Comparison of ENCODE assay signal across 23 cellular contexts in genomic region chr2:143151111-143151752, GRCh38. TPM values are rescaled to one million over a fixed set of nuclear protein-coding genes. Genes with fewer than 3 reads are reported as not detected.
DNase-seq lines count a peak whose midpoint lies in the region; ATAC-seq, FAIRE-seq and TF ChIP-seq lines count a peak whose summit lies in the region.
"Had no signal": no experiment of that assay in that cellular context is flagged by ENCODE, and none has a peak within 500 bp of the region (broad histone marks: within the 10 kb centered on the region; RNA-seq: fewer than 3 reads in every experiment).

No MANE protein-coding gene starts in this region.

- peaks cover 88% of the 10 kb centered on the region for H3K4me1 Mint-ChIP-seq in activated T-cell treated with anti-CD3 and anti-CD28 coated beads, Interleukin-2, amount 50 U/mL, for 4 hours (ENCODE audit: low read depth)

- intact Hi-C loops in IMR-90 (cut with micrococcal nuclease) = no loop called here
- intact Hi-C loops in K562 (cut with micrococcal nuclease) = no loop called here

- no peak for TF ChIP-seq POLR2A in IMR-90 (IDR thresholded peaks at IDR 0.05; ENCODE audit: low read depth, low read length)
- TF ChIP-seq POLR2A in K562 (conservative IDR thresholded peaks at IDR 0.05) = no peak

- no peak overlapping the region for H2AFZ ChIP-seq in IMR-90 (replicated peaks; ENCODE audit: low read length, poor library complexity)
- no peak overlapping the region for H2AFZ ChIP-seq in K562 (ENCODE audit: low read depth, low read length)

- peaks cover 15% of the 10 kb centered on the region for H3K36me3 Mint-ChIP-seq in activated T-cell treated with anti-CD3 and anti-CD28 coated beads, Interleukin-2, amount 50 U/mL, for 4 hours (ENCODE audit: insufficient read depth)
- H3K36me3 Mint-ChIP-seq: WTC11 had no signal

- no TSS peak for BruUV-seq in IMR-90 (replicated peaks; lab: Mats Ljungman, UMichigan)
- BruUV-seq in K562 (replicated peaks; lab: Mats Ljungman, UMichigan) = no TSS peak

- H3K27me3 ChIP-seq in IMR-90 (ENCODE audit: control insufficient read depth, insufficient read depth, low read length) = peaks cover 6% of the 10 kb centered on the region; the same call in 1 of the 2 replicates
- no peaks in the 10 kb centered on the region for H3K27me3 ChIP-seq in K562 (ENCODE audit: control insufficient read depth in 2 of 2, insufficient read depth in 2 of 2, low read length in 2 of 2)
- H3K27me3 ChIP-seq: esophagus squamous epithelium had no signal

- dilution Hi-C loops in IMR-90 (cut with HindIII; ENCODE audit: low sequenced_read_pairs, unreplicated experiment) = no loop called here

- no peaks in the 10 kb centered on the region for H3K79me1 ChIP-seq in IMR-90 (ENCODE audit: low read depth in 1 of 2, low read length in 2 of 2)

- peak overlapping the region; percentile 34 for H3K4me3 Mint-ChIP-seq in activated T-cell treated with anti-CD3 and anti-CD28 coated beads, Interleukin-2, amount 50 U/mL, for 4 hours
- H3K4me3 Mint-ChIP-seq: WTC11 had no signal

- H2BK120ac ChIP-seq in IMR-90 (ENCODE audit: low read depth, low read length) = no peak overlapping the region

- CTCF ChIA-PET in IMR-90 (lab: Yijun Ruan, JAX) (no interaction called here), K562 (lab: Yijun Ruan, JAX; ENCODE audit: low intra/inter-chr PET ratio) (no interaction called here)

- no peaks in the 10 kb centered on the region for H3K27me3 Mint-ChIP-seq in activated T-cell treated with anti-CD3 and anti-CD28 coated beads, Interleukin-2, amount 50 U/mL, for 4 hours (ENCODE audit: low read depth)

- H4K8ac ChIP-seq in IMR-90 (ENCODE audit: low read depth in 2 of 2, low read length in 2 of 2) = no peak overlapping the region

- no peak for FAIRE-seq in K562 (lab: Jason Lieb, UNC)

- H3K9ac ChIP-seq in IMR-90 (ENCODE audit: low read depth, low read length) = no peak overlapping the region
- no peak overlapping the region for H3K9ac ChIP-seq in K562 (ENCODE audit: insufficient read depth in 1 of 2, low read depth in 2 of 2, low read length in 2 of 2)
- H3K9ac ChIP-seq: KMS-11 had no signal

- H3K79me2 ChIP-seq in K562 (ENCODE audit: control insufficient read depth, insufficient read depth, low read length) = no peaks in the 10 kb centered on the region

- no peak overlapping the region for H3K23ac ChIP-seq in IMR-90 (ENCODE audit: low read depth, low read length)

- no peak overlapping the region for H4K5ac ChIP-seq in IMR-90 (ENCODE audit: low read depth, low read length)

- no peak overlapping the region for H3K4ac ChIP-seq in IMR-90 (ENCODE audit: low read depth, low read length)

- no peak overlapping the region for H2AK9ac ChIP-seq in IMR-90 (replicated peaks; ENCODE audit: low read depth, low read length, poor library complexity)

- H3K36me3 ChIP-seq in IMR-90 (ENCODE audit: control insufficient read depth, insufficient read depth, low read length) (no peaks in the 10 kb centered on the region), K562 (ENCODE audit: control insufficient read depth, insufficient read depth, low read length) (no peaks in the 10 kb centered on the region)
- H3K36me3 ChIP-seq: esophagus squamous epithelium, left ventricle myocardium inferior had no signal

- no peak for TF ChIP-seq CTCF in IMR-90 (conservative IDR thresholded peaks at IDR 0.05; ENCODE audit: low read depth, low read length)
- no peak for TF ChIP-seq CTCF in K562 (IDR thresholded peaks at IDR 0.05 in 2 of 3, conservative IDR thresholded peaks at IDR 0.05 in 1 of 3; ENCODE audit: insufficient read depth in 2 of 3, low read depth in 1 of 3, low read length in 3 of 3)

- no peak for DNase-seq in activated T-cell treated with anti-CD3 and anti-CD28 coated beads, Interleukin-2, amount 50 U/mL, for 4 hours
- no peak for DNase-seq in activated T-cell treated with anti-CD3 and anti-CD28 coated beads, Interleukin-2, amount 50 U/mL, for 1 hour
- DNase-seq in IMR-90 = no peak
- no peak for DNase-seq in K562 (ENCODE audit: extremely low read depth in 1 of 4, low spot score in 3 of 4)
- DNase-seq in stimulated activated naive CD8-positive, alpha-beta T cell treated with anti-CD3 and anti-CD28 coated beads, Interleukin-15, Interleukin-2, amounts not matched to agents 100 U/mL and 50 U/mL, for 24 hours = no peak
- no peak for DNase-seq in NCI-H2081 treated with DMSO at 0.1 percent for 48 hours (lab: John Stamatoyannopoulos, UW)
- DNase-seq in NK-92 (lab: John Stamatoyannopoulos, UW; ENCODE audit: unreplicated experiment) = no peak
- DNase-seq in NOMO-1 treated with DMSO at 0.1 percent for 48 hours (lab: John Stamatoyannopoulos, UW; ENCODE audit: unreplicated experiment) = no peak
- DNase-seq: activated CD8-positive, alpha-beta memory T cell treated with anti-CD3 and anti-CD28 coated beads, Interleukin-2, amount 50 U/mL, for 48 hours; caudate nucleus; effector CD4-positive, alpha-beta T cell; EL; esophagus squamous epithelium; HCEC 1CT; left ventricle myocardium inferior; NCI-H1092; NCI-H2081; NCI-H510A treated with DMSO at 0.1 percent for 48 hours; stimulated activated CD4-positive, alpha-beta T cell treated with anti-CD3 and anti-CD28 coated beads, Interleukin-15, amount 100 ng/mL, for 24 hours had no signal

- no peak overlapping the region for H3K14ac ChIP-seq in IMR-90 (replicated peaks; ENCODE audit: low read depth, low read length)

- no peak overlapping the region for H2BK20ac ChIP-seq in IMR-90 (ENCODE audit: low read depth, low read length)

- peak; percentile 54 to 61 for ATAC-seq in activated T-cell treated with anti-CD3 and anti-CD28 coated beads, Interleukin-2, amount 50 U/mL, for 4 hours
- ATAC-seq in IMR-90 (ENCODE audit: low read depth) = no peak
- ATAC-seq in K562 = no peak
- ATAC-seq in stimulated activated naive CD8-positive, alpha-beta T cell treated with anti-CD3 and anti-CD28 coated beads, Interleukin-15, Interleukin-2, amounts not matched to agents 100 U/mL and 50 U/mL, for 24 hours = peak; percentile 77
- ATAC-seq: WTC11 had no signal

- in situ Hi-C loops in IMR-90 (cut with MboI; ENCODE audit: low sequenced_read_pairs) = no loop called here
- in situ Hi-C loops in K562 (cut with MboI) = no loop called here

- H3K4me2 ChIP-seq in IMR-90 (ENCODE audit: low read depth, low read length) (no peak overlapping the region), K562 (ENCODE audit: insufficient read depth, low read length) (no peak overlapping the region)
- H3K4me2 ChIP-seq: KMS-11 had no signal

- no peak overlapping the region for H3K56ac ChIP-seq in IMR-90 (ENCODE audit: extremely low read depth, insufficient read depth, low read length)

- no peaks in the 10 kb centered on the region for H3K9me1 ChIP-seq in IMR-90 (ENCODE audit: insufficient read depth, low read length)
- no peaks in the 10 kb centered on the region for H3K9me1 ChIP-seq in K562 (ENCODE audit: control insufficient read depth, insufficient read depth, low read length)

- H4K20me1 ChIP-seq in IMR-90 (ENCODE audit: insufficient read depth, low read length) = no peaks in the 10 kb centered on the region
- H4K20me1 ChIP-seq in K562 (replicated peaks; ENCODE audit: control insufficient read depth, insufficient read depth, low read length) = no peaks in the 10 kb centered on the region

- no peaks in the 10 kb centered on the region for H3K9me3 Mint-ChIP-seq in activated T-cell treated with anti-CD3 and anti-CD28 coated beads, Interleukin-2, amount 50 U/mL, for 4 hours
- H3K9me3 Mint-ChIP-seq: WTC11 had no signal

- H3K4me3 ChIP-seq in IMR-90 (ENCODE audit: insufficient read depth, low read depth, low read length) (no peak overlapping the region), K562 (no peak overlapping the region)
- H3K4me3 ChIP-seq: esophagus squamous epithelium, left ventricle myocardium inferior had no signal

- H2AK5ac ChIP-seq in IMR-90 (ENCODE audit: low read depth, low read length) = no peak overlapping the region

- H4K91ac ChIP-seq in IMR-90 (ENCODE audit: insufficient read depth, low read depth, low read length) = no peak overlapping the region

- no peak for TF ChIP-seq EP300 in K562 (IDR thresholded peaks at IDR 0.05; ENCODE audit: low read length)

- POLR2A ChIA-PET in IMR-90 (lab: Charles Lee; ENCODE audit: unreplicated experiment) (no interaction called here), K562 (lab: Yijun Ruan, JAX) (no interaction called here)

- TF ChIP-seq RAD21 in IMR-90 (IDR thresholded peaks at IDR 0.05; ENCODE audit: low read length) (no peak), K562 (CRISPR knock-in tag; conservative IDR thresholded peaks at IDR 0.05 in 1 of 2, IDR thresholded peaks at IDR 0.05 in 1 of 2) (no peak)

- no peak overlapping the region for H2BK5ac ChIP-seq in IMR-90 (ENCODE audit: low read depth, low read length, poor library complexity, severe bottlenecking)

- no peak overlapping the region for H2BK15ac ChIP-seq in IMR-90 (ENCODE audit: low read depth, low read length)

- no peaks in the 10 kb centered on the region for H3K4me1 ChIP-seq in IMR-90 (ENCODE audit: control insufficient read depth, insufficient read depth, low read length)
- no peaks in the 10 kb centered on the region; a peak in 1 of 5 replicates for H3K4me1 ChIP-seq in K562 (replicated peaks in 1 of 2; ENCODE audit: control insufficient read depth in 2 of 2, insufficient read depth in 2 of 2, low read length in 2 of 2)
- H3K4me1 ChIP-seq: esophagus squamous epithelium, left ventricle myocardium inferior had no signal

- H3K9me3 ChIP-seq in IMR-90 (ENCODE audit: control insufficient read depth, insufficient read depth, low read length) (no peaks in the 10 kb centered on the region), K562 (replicated peaks; ENCODE audit: control insufficient read depth, insufficient read depth, low read depth, low read length) (no peaks in the 10 kb centered on the region)
- H3K9me3 ChIP-seq: esophagus squamous epithelium, left ventricle myocardium inferior had no signal

- WGBS in IMR-90 (ENCODE audit: extremely low coverage in 2 of 2, insufficient read length in 1 of 2), 2 experiments = no CpG with 5 or more reads among the region's 1 CpG
- 0% methylated on average over 1 of the region's 1 CpG for WGBS in K562 (ENCODE audit: insufficient coverage, low coverage, missing lambda C conversion rate)

- no peak overlapping the region for H3K18ac ChIP-seq in IMR-90 (ENCODE audit: low read depth, low read length)

- H3K27ac ChIP-seq in IMR-90 (ENCODE audit: insufficient read depth, low read length) (no peak overlapping the region), K562 (ENCODE audit: extremely low read depth, low read depth, low read length) (no peak overlapping the region)
- H3K27ac ChIP-seq: esophagus squamous epithelium, KMS-11, left ventricle myocardium inferior had no signal

RNA-seq across cellular contexts. Expression of gene ARHGAP15, which starts 22.0 kb away (rescaled TPM):
- total RNA-seq in activated T-cell treated with anti-CD3 and anti-CD28 coated beads, Interleukin-2, amount 50 U/mL, for 4 hours = 10 to 100 TPM; 16.3 to 26.5 (median 25.6) TPM
- total RNA-seq in IMR-90 (2012; rRNA removed) (not detected in 2 replicates), K562 (2014; rRNA removed) (3.9 and 5.0 TPM in 2 replicates), K562 (2014; rRNA removed; fragmentation: Illumina TruSeq; extraction: Trizol) (8.9 and 9.3 TPM in 2 replicates), K562 (2015; rRNA removed; fragmentation: Illumina TruSeq; extraction: Trizol) (16.3 and 17.9 TPM in 2 replicates), K562 (2021) (4.2 and 5.1 TPM in 2 replicates)
- polyA plus RNA-seq in IMR-90 (2012; rRNA removed) (not detected in 2 replicates), K562 (2011; rRNA removed) (0.77 and 1.5 TPM in 2 replicates), K562 (2014; fragmentation: Illumina TruSeq; extraction: Trizol) (6.1 and 7.6 TPM in 2 replicates), K562 (2014; fragmentation: Nextera tagmentation; extraction: Ambion mirVana) (10 to 100 TPM in 1 of 2 experiments, 1 to 10 TPM in 1; 8.9 to 12.6 TPM), K562 (2014; rRNA removed) (4.7 and 7.9 TPM in 2 replicates)
- not detected in 2 replicates for polyA plus RNA-seq in IMR-90 (2012; cell fraction: cytosol; rRNA removed)
- not detected in 2 replicates for polyA plus RNA-seq in IMR-90 (2012; cell fraction: nucleus; rRNA removed; ENCODE audit: low replicate concordance)
- 0.76 and 3.6 TPM in 2 replicates for total RNA-seq in K562 (2011; cell fraction: chromatin; rRNA removed; ENCODE audit: low replicate concordance)
- total RNA-seq in K562 (2011; cell fraction: nucleolus; rRNA removed) = 0.66 and 0.83 TPM in 2 replicates
- 0.95 and 0.99 TPM in 2 replicates for total RNA-seq in K562 (2011; cell fraction: nucleoplasm; rRNA removed)
- 0.07 and 0.22 TPM in 2 replicates for polyA plus RNA-seq in K562 (2011; cell fraction: cytosol; rRNA removed)
- 0.39 and 0.57 TPM in 2 replicates for polyA plus RNA-seq in K562 (2011; cell fraction: nucleus; rRNA removed)
- polyA plus RNA-seq in K562 (2012) = 9.7 and 15.5 TPM in 2 replicates
- polyA minus RNA-seq in K562 (2011; rRNA and poly(A)+ RNA removed) = 1.3 and 5.1 TPM in 2 replicates
- polyA minus RNA-seq in K562 (2011; cell fraction: cytosol; rRNA and poly(A)+ RNA removed) = 1.9 TPM in 1 of 2 replicates, not detected in the other
- polyA minus RNA-seq in K562 (2011; cell fraction: nucleus; rRNA and poly(A)+ RNA removed) = 2.7 and 3.0 TPM in 2 replicates
- total RNA-seq: glomerular endothelial cell had no signal
- polyA plus RNA-seq: AG04450 had no signal

Comparison
In these comparisons a context has a peak if more than half of its experiments do, and no peak if none do; other contexts are left out.
1. ATAC-seq: peak in activated T-cell treated with anti-CD3 and anti-CD28 coated beads, Interleukin-2, amount 50 U/mL, for 4 hours (2 of 2) and stimulated activated naive CD8-positive, alpha-beta T cell treated with anti-CD3 and anti-CD28 coated beads, Interleukin-15, Interleukin-2, amounts not matched to agents 100 U/mL and 50 U/mL, for 24 hours (single experiment); none in IMR-90 (single experiment) and K562 (single experiment).